In genomic region chr10:132508497-132509443, GRCh38 we compare ENCODE assay signal across 1 cellular context.
TF ChIP-seq lines count a peak whose summit lies in the region.

No MANE protein-coding gene starts in this region.

TF ChIP-seq in SK-N-SH, 30 proteins besides CTCF, POLR2A, EP300 and RAD21 (continued from another document):
- TF ChIP-seq ZBTB33 (IDR thresholded peaks at IDR 0.05; ENCODE audit: borderline replicate concordance, low read depth) (no peak), TAF1 (IDR thresholded peaks at IDR 0.05; ENCODE audit: borderline replicate concordance, low read depth, low read length) (no peak)
